In the genomic region with DNA sequence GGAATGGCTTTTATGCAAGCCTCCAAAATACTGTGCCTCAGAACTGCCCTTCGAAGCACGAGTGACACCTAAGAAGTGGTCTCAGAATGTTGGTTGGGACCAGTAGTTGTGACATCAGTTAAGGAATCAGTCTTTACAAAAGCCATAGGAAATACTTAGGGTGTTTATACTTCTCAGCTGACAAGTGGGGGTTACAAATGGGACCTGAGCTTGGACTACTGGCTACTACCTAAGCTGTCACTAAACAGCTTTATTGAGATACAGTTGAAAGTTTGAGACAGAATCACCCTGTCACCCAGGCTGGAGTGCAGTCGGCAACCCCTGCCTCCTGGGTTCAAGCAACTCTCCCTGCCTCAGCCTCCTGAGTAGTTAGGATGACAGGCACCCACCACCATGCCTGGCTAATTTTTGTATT, we compare ENCODE assay signal across 1 cellular context.
TF ChIP-seq lines count a peak whose summit lies in the region.

No MANE protein-coding gene starts in this region.

TF ChIP-seq in GM12878, 131 proteins besides CTCF, POLR2A, EP300 and RAD21:
- TF ChIP-seq ESRRA (IDR thresholded peaks at IDR 0.05; ENCODE audit: low read length) (no peak), GABPA (IDR thresholded peaks at IDR 0.05; ENCODE audit: low read depth) (no peak), RELB (IDR thresholded peaks at IDR 0.05; ENCODE audit: low read depth) (no peak), IRF3 (IDR thresholded peaks at IDR 0.05) (no peak), TARDBP (IDR thresholded peaks at IDR 0.05; ENCODE audit: borderline replicate concordance) (no peak), FOXM1 (IDR thresholded peaks at IDR 0.05; ENCODE audit: low read depth, low read length) (no peak), YBX1 (IDR thresholded peaks at IDR 0.05) (no peak), ATF7 (IDR thresholded peaks at IDR 0.05; ENCODE audit: low read depth) (no peak), YY1 (IDR thresholded peaks at IDR 0.05; ENCODE audit: low read depth, low read length) (no peak), ZNF384 (IDR thresholded peaks at IDR 0.05; ENCODE audit: borderline replicate concordance, low read depth, low read length) (no peak), SPI1 (IDR thresholded peaks at IDR 0.05; ENCODE audit: borderline replicate concordance, insufficient read depth, low read depth, low read length) (no peak), POLR2AphosphoS5 (IDR thresholded peaks at IDR 0.05; ENCODE audit: low read length) (peak; percentile 72), MEF2B (IDR thresholded peaks at IDR 0.05; ENCODE audit: partially characterized antibody, poor library complexity, severe bottlenecking) (no peak), EGR1 (IDR thresholded peaks at IDR 0.05; ENCODE audit: borderline replicate concordance in 1 of 2, low read depth in 2 of 2, low read length in 2 of 2) (no peak), IKZF1 (conservative IDR thresholded peaks at IDR 0.05) (no peak), SMARCA5 (IDR thresholded peaks at IDR 0.05) (no peak), KLF5 (IDR thresholded peaks at IDR 0.05; ENCODE audit: partially characterized antibody) (no peak), ZNF217 (IDR thresholded peaks at IDR 0.05) (no peak), HSF1 (IDR thresholded peaks at IDR 0.05; ENCODE audit: low read depth, low read length) (no peak), RB1 (IDR thresholded peaks at IDR 0.05; ENCODE audit: borderline replicate concordance) (no peak), JUNB (IDR thresholded peaks at IDR 0.05) (no peak), RAD51 (IDR thresholded peaks at IDR 0.05) (no peak), SKIL (IDR thresholded peaks at IDR 0.05; ENCODE audit: low read depth, poor library complexity, severe bottlenecking) (no peak), ZBED1 (IDR thresholded peaks at IDR 0.05; ENCODE audit: borderline replicate concordance) (peak; percentile 19; the same call in 1 of the 2 replicates), ELK1 (IDR thresholded peaks at IDR 0.05; ENCODE audit: low read depth, low read length) (no peak), JUND (IDR thresholded peaks at IDR 0.05; ENCODE audit: low read depth, low read length) (no peak), ZNF622 (IDR thresholded peaks at IDR 0.05) (no peak), MYB (IDR thresholded peaks at IDR 0.05; ENCODE audit: borderline replicate concordance, low read depth, low read length) (no peak), RUNX3 (IDR thresholded peaks at IDR 0.05; ENCODE audit: low read length) (no peak), EED (IDR thresholded peaks at IDR 0.05; ENCODE audit: low read depth) (no peak), CBX5 (IDR thresholded peaks at IDR 0.05; ENCODE audit: low read depth) (no peak), SMAD5 (IDR thresholded peaks at IDR 0.05; ENCODE audit: low read depth) (peak; percentile 61; the same call in 1 of the 2 replicates), ZNF592 (IDR thresholded peaks at IDR 0.05) (no peak), BCL3 (IDR thresholded peaks at IDR 0.05; ENCODE audit: borderline replicate concordance, insufficient read depth, low read depth, low read length, poor library complexity, severe bottlenecking) (peak; percentile 14), PML (IDR thresholded peaks at IDR 0.05; ENCODE audit: low read length) (peak; percentile 66; the same call in 1 of the 2 replicates), SMAD1 (IDR thresholded peaks at IDR 0.05; ENCODE audit: low read depth, partially characterized antibody) (no peak), TCF7 (IDR thresholded peaks at IDR 0.05; ENCODE audit: borderline replicate concordance) (no peak)
- TF ChIP-seq, protein P1, sequence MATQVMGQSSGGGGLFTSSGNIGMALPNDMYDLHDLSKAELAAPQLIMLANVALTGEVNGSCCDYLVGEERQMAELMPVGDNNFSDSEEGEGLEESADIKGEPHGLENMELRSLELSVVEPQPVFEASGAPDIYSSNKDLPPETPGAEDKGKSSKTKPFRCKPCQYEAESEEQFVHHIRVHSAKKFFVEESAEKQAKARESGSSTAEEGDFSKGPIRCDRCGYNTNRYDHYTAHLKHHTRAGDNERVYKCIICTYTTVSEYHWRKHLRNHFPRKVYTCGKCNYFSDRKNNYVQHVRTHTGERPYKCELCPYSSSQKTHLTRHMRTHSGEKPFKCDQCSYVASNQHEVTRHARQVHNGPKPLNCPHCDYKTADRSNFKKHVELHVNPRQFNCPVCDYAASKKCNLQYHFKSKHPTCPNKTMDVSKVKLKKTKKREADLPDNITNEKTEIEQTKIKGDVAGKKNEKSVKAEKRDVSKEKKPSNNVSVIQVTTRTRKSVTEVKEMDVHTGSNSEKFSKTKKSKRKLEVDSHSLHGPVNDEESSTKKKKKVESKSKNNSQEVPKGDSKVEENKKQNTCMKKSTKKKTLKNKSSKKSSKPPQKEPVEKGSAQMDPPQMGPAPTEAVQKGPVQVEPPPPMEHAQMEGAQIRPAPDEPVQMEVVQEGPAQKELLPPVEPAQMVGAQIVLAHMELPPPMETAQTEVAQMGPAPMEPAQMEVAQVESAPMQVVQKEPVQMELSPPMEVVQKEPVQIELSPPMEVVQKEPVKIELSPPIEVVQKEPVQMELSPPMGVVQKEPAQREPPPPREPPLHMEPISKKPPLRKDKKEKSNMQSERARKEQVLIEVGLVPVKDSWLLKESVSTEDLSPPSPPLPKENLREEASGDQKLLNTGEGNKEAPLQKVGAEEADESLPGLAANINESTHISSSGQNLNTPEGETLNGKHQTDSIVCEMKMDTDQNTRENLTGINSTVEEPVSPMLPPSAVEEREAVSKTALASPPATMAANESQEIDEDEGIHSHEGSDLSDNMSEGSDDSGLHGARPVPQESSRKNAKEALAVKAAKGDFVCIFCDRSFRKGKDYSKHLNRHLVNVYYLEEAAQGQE (IDR thresholded peaks at IDR 0.05; ENCODE audit: low read depth, low read length): no peak
- TF ChIP-seq, protein P2, sequence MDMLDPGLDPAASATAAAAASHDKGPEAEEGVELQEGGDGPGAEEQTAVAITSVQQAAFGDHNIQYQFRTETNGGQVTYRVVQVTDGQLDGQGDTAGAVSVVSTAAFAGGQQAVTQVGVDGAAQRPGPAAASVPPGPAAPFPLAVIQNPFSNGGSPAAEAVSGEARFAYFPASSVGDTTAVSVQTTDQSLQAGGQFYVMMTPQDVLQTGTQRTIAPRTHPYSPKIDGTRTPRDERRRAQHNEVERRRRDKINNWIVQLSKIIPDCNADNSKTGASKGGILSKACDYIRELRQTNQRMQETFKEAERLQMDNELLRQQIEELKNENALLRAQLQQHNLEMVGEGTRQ (IDR thresholded peaks at IDR 0.05; ENCODE audit: borderline replicate concordance, low read depth, low read length): no peak
- TF ChIP-seq, protein P3, sequence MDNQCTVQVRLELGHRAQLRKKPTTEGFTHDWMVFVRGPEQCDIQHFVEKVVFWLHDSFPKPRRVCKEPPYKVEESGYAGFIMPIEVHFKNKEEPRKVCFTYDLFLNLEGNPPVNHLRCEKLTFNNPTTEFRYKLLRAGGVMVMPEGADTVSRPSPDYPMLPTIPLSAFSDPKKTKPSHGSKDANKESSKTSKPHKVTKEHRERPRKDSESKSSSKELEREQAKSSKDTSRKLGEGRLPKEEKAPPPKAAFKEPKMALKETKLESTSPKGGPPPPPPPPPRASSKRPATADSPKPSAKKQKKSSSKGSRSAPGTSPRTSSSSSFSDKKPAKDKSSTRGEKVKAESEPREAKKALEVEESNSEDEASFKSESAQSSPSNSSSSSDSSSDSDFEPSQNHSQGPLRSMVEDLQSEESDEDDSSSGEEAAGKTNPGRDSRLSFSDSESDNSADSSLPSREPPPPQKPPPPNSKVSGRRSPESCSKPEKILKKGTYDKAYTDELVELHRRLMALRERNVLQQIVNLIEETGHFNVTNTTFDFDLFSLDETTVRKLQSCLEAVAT (IDR thresholded peaks at IDR 0.05): no peak
